Comparison of ENCODE assay signal across 30 cellular contexts in the genomic region with DNA sequence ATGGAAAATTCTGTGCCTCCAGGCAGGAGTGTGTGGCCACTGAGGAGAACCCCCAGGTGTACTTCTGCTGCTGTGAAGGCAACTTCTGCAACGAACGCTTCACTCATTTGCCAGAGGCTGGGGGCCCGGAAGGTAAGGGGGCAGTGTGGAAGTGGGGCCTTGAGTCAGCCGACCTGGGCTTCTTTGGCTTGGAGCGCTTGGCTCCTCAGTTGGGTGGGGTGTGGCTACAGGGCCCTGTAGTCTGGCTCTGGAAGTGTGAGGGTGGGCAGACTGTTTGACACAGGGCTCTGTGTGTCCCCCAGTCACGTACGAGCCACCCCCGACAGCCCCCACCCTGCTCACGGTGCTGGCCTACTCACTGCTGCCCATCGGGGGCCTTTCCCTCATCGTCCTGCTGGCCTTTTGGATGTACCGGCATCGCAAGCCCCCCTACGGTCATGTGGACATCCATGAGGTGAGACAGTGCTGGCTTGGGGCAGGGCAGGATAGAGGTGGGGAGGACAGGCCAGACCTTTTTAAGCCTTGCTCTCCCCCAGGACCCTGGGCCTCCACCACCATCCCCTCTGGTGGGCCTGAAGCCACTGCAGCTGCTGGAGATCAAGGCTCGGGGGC.
"Had no signal": no experiment of that assay in that cellular context is flagged by ENCODE, and none has a peak within 500 bp of the region (broad histone marks: within the 10 kb centered on the region; RNA-seq: fewer than 3 reads in every experiment).

No MANE protein-coding gene starts in this region.

- H3K4me3 Mint-ChIP-seq: dendritic cell treated with granulocyte-macrophage colony-stimulating factor and Interleukin-4, amounts not matched to agents 40 ng/mL and 50 ng/mL, for 4 days; mesothelial cell of epicardium; naive B cell; natural killer cell treated with Interleukin-12 subunit alpha and Interleukin-12 subunit beta and Interleukin-15 and Interleukin-18, amount 100 ng/mL, for 72 hours; neural progenitor cell; stimulated activated naive B cell treated with anti-CD40 and anti-IgM and Interleukin-4, amounts not matched to agents 10 μg/mL and 1 μg/mL and 100 μg/mL, for 72 hours had no signal

- H3K27me3 ChIP-seq: colonic mucosa, esophagus squamous epithelium, heart right ventricle, left lung, neural progenitor cell, right atrium auricular region, stomach, thyroid gland, vagina had no signal

- H3K4me1 ChIP-seq: colonic mucosa, esophagus squamous epithelium, left lung, neural progenitor cell, prostate gland had no signal

- H3K27ac Mint-ChIP-seq: dendritic cell treated with granulocyte-macrophage colony-stimulating factor and Interleukin-4, amounts not matched to agents 40 ng/mL and 50 ng/mL, for 4 days; mesothelial cell of epicardium; naive B cell; natural killer cell treated with Interleukin-12 subunit alpha and Interleukin-12 subunit beta and Interleukin-15 and Interleukin-18, amount 100 ng/mL, for 72 hours; neural progenitor cell; stimulated activated naive B cell treated with anti-CD40 and anti-IgM and Interleukin-4, amounts not matched to agents 10 μg/mL and 1 μg/mL and 100 μg/mL, for 72 hours had no signal

- H2AFZ ChIP-seq: neural progenitor cell had no signal

- H3K27me3 Mint-ChIP-seq: dendritic cell treated with granulocyte-macrophage colony-stimulating factor and Interleukin-4, amounts not matched to agents 40 ng/mL and 50 ng/mL, for 4 days; naive B cell; natural killer cell treated with Interleukin-12 subunit alpha and Interleukin-12 subunit beta and Interleukin-15 and Interleukin-18, amount 100 ng/mL, for 72 hours; stimulated activated naive B cell treated with anti-CD40 and anti-IgM and Interleukin-4, amounts not matched to agents 10 μg/mL and 1 μg/mL and 100 μg/mL, for 72 hours had no signal

- FAIRE-seq: endothelial cell of umbilical vein, islet of Langerhans had no signal

- H3K4me2 ChIP-seq: neural progenitor cell, smooth muscle cell had no signal

- H3K9me3 Mint-ChIP-seq: dendritic cell treated with granulocyte-macrophage colony-stimulating factor and Interleukin-4, amounts not matched to agents 40 ng/mL and 50 ng/mL, for 4 days; mesothelial cell of epicardium; natural killer cell treated with Interleukin-12 subunit alpha and Interleukin-12 subunit beta and Interleukin-15 and Interleukin-18, amount 100 ng/mL, for 72 hours; stimulated activated naive B cell treated with anti-CD40 and anti-IgM and Interleukin-4, amounts not matched to agents 10 μg/mL and 1 μg/mL and 100 μg/mL, for 72 hours had no signal

- H3K9ac ChIP-seq: neural progenitor cell had no signal

- H3K36me3 ChIP-seq: colonic mucosa had no signal

- H3K4me3 ChIP-seq: colonic mucosa, esophagus squamous epithelium, heart right ventricle, left lung, mucosa of descending colon, neural progenitor cell, prostate gland, right atrium auricular region, smooth muscle cell, stomach, thyroid gland, vagina had no signal

- H3K36me3 Mint-ChIP-seq: natural killer cell treated with Interleukin-12 subunit alpha and Interleukin-12 subunit beta and Interleukin-15 and Interleukin-18, amount 100 ng/mL, for 72 hours; stimulated activated naive B cell treated with anti-CD40 and anti-IgM and Interleukin-4, amounts not matched to agents 10 μg/mL and 1 μg/mL and 100 μg/mL, for 72 hours had no signal

- DNase-seq: colonic mucosa; effector memory CD4-positive, alpha-beta T cell; esophagus squamous epithelium; foreskin melanocyte; glutamatergic neuron; heart right ventricle; hippocampal formation; left cardiac atrium; left lung; mesenchymal stem cell; mucosa of descending colon; naive B cell; nucleus accumbens; stimulated activated CD4-positive, alpha-beta T cell treated with anti-CD3 and anti-CD28 coated beads, Interleukin-2, amount 100 ng/mL, for 24 hours; stimulated activated CD4-positive, alpha-beta T cell treated with anti-CD3 and anti-CD28 coated beads, Interleukin-4, amount 100 ng/mL, for 24 hours; stimulated activated naive B cell treated with anti-CD40 and anti-IgM and Interleukin-4, amounts not matched to agents 10 μg/mL and 1 μg/mL and 100 μg/mL, for 72 hours; stomach; thyroid gland; trophoblast cell had no signal

- ATAC-seq: heart right ventricle; left cardiac atrium; left lung; mucosa of descending colon; sciatic nerve; stimulated activated naive B cell treated with anti-CD40 and anti-IgM and Interleukin-4, amounts not matched to agents 10 μg/mL and 1 μg/mL and 100 μg/mL, for 72 hours had no signal

- H3K27ac ChIP-seq: colonic mucosa, esophagus squamous epithelium, heart right ventricle, left lung, neural progenitor cell, prostate gland, right atrium auricular region, stomach, thyroid gland, vagina had no signal

- H3K9me3 ChIP-seq: colonic mucosa, esophagus squamous epithelium, heart right ventricle, left lung, mucosa of descending colon, prostate gland, right atrium auricular region, stomach, thyroid gland, vagina had no signal
